ENCODE assay signal across 8 cellular contexts in genomic region chr2:37925063-37925897, GRCh38. TPM values are rescaled to one million over a fixed set of nuclear protein-coding genes. Genes with fewer than 3 reads are reported as not detected.
A peak's percentile ranks its signal among the peaks of the same experiment; 100 is the strongest.
DNase-seq lines count a peak whose midpoint lies in the region; ATAC-seq and TF ChIP-seq lines count a peak whose summit lies in the region.

RMDN2 (plus strand) TSS chr2:37925287; CDS start chr2:37929278, 3,991 bp downstream.

- peak within 1 kb of the TSS; percentile 82 for H3K4me3 Mint-ChIP-seq in activated CD4-positive, alpha-beta memory T cell treated with anti-CD3 and anti-CD28 coated beads, Interleukin-2, amount 10 ng/mL, durations not matched to agents 7 days and 5 days

- no peaks in the 10 kb centered on the region for H4K20me1 ChIP-seq in BLaER1 treated with 17β-estradiol and CSF1 and Interleukin-3, amounts not matched to agents 10 nM and 100 nM

- H3K4me3 ChIP-seq in BLaER1 treated with 17β-estradiol and CSF1 and Interleukin-3, amounts not matched to agents 10 nM and 100 nM = peak within 1 kb of the TSS; percentile 73 to 83 (median 76)
- H3K4me3 ChIP-seq in lower lobe of right lung = peak within 1 kb of the TSS; percentile 77

- peaks cover 8% of the 10 kb centered on the region for H3K4me1 Mint-ChIP-seq in activated CD4-positive, alpha-beta memory T cell treated with anti-CD3 and anti-CD28 coated beads, Interleukin-2, amount 10 ng/mL, durations not matched to agents 7 days and 5 days

- H3K4me1 ChIP-seq in BLaER1 treated with 17β-estradiol and CSF1 and Interleukin-3, amounts not matched to agents 10 nM and 100 nM = peaks cover 14 to 41% (median 31%) of the 10 kb centered on the region in 10 experiments
- peaks cover 22% of the 10 kb centered on the region for H3K4me1 ChIP-seq in lower lobe of right lung

- DNase-seq in NCI-H82 treated with DMSO at 0.1 percent for 48 hours (lab: John Stamatoyannopoulos, UW; ENCODE audit: unreplicated experiment) (peak; percentile 80), ecto neural progenitor cell (ENCODE audit: low spot score) (peak; percentile 96), lower lobe of right lung (peak; percentile 96)
- peak; percentile 85 for DNase-seq in activated CD4-positive, alpha-beta memory T cell treated with anti-CD3 and anti-CD28 coated beads, Interleukin-2, amount 10 ng/mL, durations not matched to agents 7 days and 5 days
- peak; percentile 55 to 81 (median 66) for DNase-seq in stimulated activated CD4-positive, alpha-beta T cell treated with anti-CD3 and anti-CD28 coated beads, TNF-alpha, amount 100 ng/mL, for 24 hours (ENCODE audit: low read depth in 3 of 3)

- H3K9me3 Mint-ChIP-seq in activated CD4-positive, alpha-beta memory T cell treated with anti-CD3 and anti-CD28 coated beads, Interleukin-2, amount 10 ng/mL, durations not matched to agents 7 days and 5 days = no peaks in the 10 kb centered on the region

- H3K4me2 ChIP-seq in BLaER1 treated with 17β-estradiol and CSF1 and Interleukin-3, amounts not matched to agents 10 nM and 100 nM = peak within 1 kb of the TSS; percentile 80 to 93 (median 84)

- CTCF ChIA-PET in activated CD4-positive, alpha-beta memory T cell treated with anti-CD3 and anti-CD28 coated beads, Interleukin-2, amount 10 ng/mL, durations not matched to agents 7 days and 5 days (lab: Charles Lee) = interaction anchor here (0.7 to 0.8 kb wide), 2 partner anchors 36 to 53 kb away, joined by 3 to 6 read pairs; no protein-coding TSS in a partner anchor

- H3K27me3 Mint-ChIP-seq in activated CD4-positive, alpha-beta memory T cell treated with anti-CD3 and anti-CD28 coated beads, Interleukin-2, amount 10 ng/mL, durations not matched to agents 7 days and 5 days = peaks cover 27% of the 10 kb centered on the region

- ATAC-seq in GM19324 (IDR thresholded peaks at IDR 0.05; ENCODE audit: low FRiP score, unreplicated experiment) (peak; percentile 80), HG03520 (IDR thresholded peaks at IDR 0.05; ENCODE audit: unreplicated experiment) (peak; percentile 75), lower lobe of right lung (peak; percentile 98 to 99)

- no peaks in the 10 kb centered on the region for H3K27me3 ChIP-seq in BLaER1 treated with 17β-estradiol and CSF1 and Interleukin-3, amounts not matched to agents 10 nM and 100 nM
- H3K27me3 ChIP-seq in lower lobe of right lung (ENCODE audit: low read depth) = no peaks in the 10 kb centered on the region

- peak within 1 kb of the TSS; percentile 74 for H3K27ac Mint-ChIP-seq in activated CD4-positive, alpha-beta memory T cell treated with anti-CD3 and anti-CD28 coated beads, Interleukin-2, amount 10 ng/mL, durations not matched to agents 7 days and 5 days

- POLR2A ChIA-PET in activated CD4-positive, alpha-beta memory T cell treated with anti-CD3 and anti-CD28 coated beads, Interleukin-2, amount 10 ng/mL, durations not matched to agents 7 days and 5 days (lab: Charles Lee) = interaction anchor here (0.8 to 1.7 kb wide), 5 partner anchors 9 to 535 kb away, joined by 3 to 4 read pairs (median 3); no protein-coding TSS in a partner anchor

- H3K27ac ChIP-seq in BLaER1 treated with 17β-estradiol and CSF1 and Interleukin-3, amounts not matched to agents 10 nM and 100 nM = peak within 1 kb of the TSS; percentile 78 to 93 (median 88)
- peak within 1 kb of the TSS; percentile 94 for H3K27ac ChIP-seq in lower lobe of right lung

- H3K36me3 ChIP-seq in BLaER1 treated with 17β-estradiol and CSF1 and Interleukin-3, amounts not matched to agents 10 nM and 100 nM = peaks cover 0 to 11% (median under 1%) of the 10 kb centered on the region in 11 experiments; a peak in 4 of 22 replicates
- no peaks in the 10 kb centered on the region for H3K36me3 ChIP-seq in lower lobe of right lung

- no peaks in the 10 kb centered on the region for H3K9me3 ChIP-seq in BLaER1 treated with 17β-estradiol and CSF1 and Interleukin-3, amounts not matched to agents 10 nM and 100 nM (replicated peaks in 1 of 11)
- H3K9me3 ChIP-seq in lower lobe of right lung = no peaks in the 10 kb centered on the region

- no peak for TF ChIP-seq CTCF in lower lobe of right lung (IDR thresholded peaks at IDR 0.05)

- intact Hi-C loops in lower lobe of right lung (cut with DNase I) = no loop called here

- H3K9ac ChIP-seq in BLaER1 treated with 17β-estradiol and CSF1 and Interleukin-3, amounts not matched to agents 10 nM and 100 nM = peak within 1 kb of the TSS; percentile 81 to 89 (median 86)

- peaks cover 3% of the 10 kb centered on the region for H3K36me3 Mint-ChIP-seq in activated CD4-positive, alpha-beta memory T cell treated with anti-CD3 and anti-CD28 coated beads, Interleukin-2, amount 10 ng/mL, durations not matched to agents 7 days and 5 days (ENCODE audit: low read depth)

RNA-seq across cellular contexts. Expression of gene RMDN2, which starts in this region (rescaled TPM):
- total RNA-seq in activated CD4-positive, alpha-beta memory T cell treated with anti-CD3 and anti-CD28 coated beads, Interleukin-2, amount 10 ng/mL, durations not matched to agents 7 days and 5 days = 1 to 10 TPM; 1.5 to 2.3 TPM
- total RNA-seq in lower lobe of right lung = 21.9 TPM

Comparison
In these comparisons a context has a peak if more than half of its experiments do, and no peak if none do; other contexts are left out.
1. Peak in every context shown above with its lines: DNase-seq, ATAC-seq, H3K4me3 ChIP-seq and H3K27ac ChIP-seq.